In genomic region chr1:206575165-206575893, GRCh38 we compare ENCODE assay signal across 8 cellular contexts. TPM values are rescaled to one million over a fixed set of nuclear protein-coding genes. Genes with fewer than 3 reads are reported as not detected.
A peak's percentile ranks its signal among the peaks of the same experiment; 100 is the strongest.
DNase-seq lines count a peak whose midpoint lies in the region; ATAC-seq, FAIRE-seq and TF ChIP-seq lines count a peak whose summit lies in the region.

No MANE protein-coding gene starts in this region.

- POLR2A ChIA-PET in GM10248 (lab: Yijun Ruan, JAX) = interaction anchor here (0.6 to 0.7 kb wide), 3 partner anchors 19 to 218 kb away, joined by 3 read pairs; no protein-coding TSS in a partner anchor

- H3K9me3 ChIP-seq in adrenal gland (replicated peaks in 1 of 3) (no peaks in the 10 kb centered on the region), upper lobe of right lung (no peaks in the 10 kb centered on the region)

- H3K27me3 ChIP-seq in adrenal gland (no peaks in the 10 kb centered on the region), upper lobe of right lung (no peaks in the 10 kb centered on the region)

- peak; percentile 63 for DNase-seq in GM12865 (ENCODE audit: low read depth)
- peak; percentile 94 for DNase-seq in NB4 (ENCODE audit: low read depth)
- DNase-seq in adrenal gland = peak; percentile 44 to 77 (median 66)
- DNase-seq in inferior parietal cortex (ENCODE audit: extremely low spot score) = peak; percentile 70
- DNase-seq in upper lobe of right lung = no peak
- no peak for DNase-seq in H54 (ENCODE audit: insufficient read length, low spot score)
- no peak for DNase-seq in stimulated activated CD4-positive, alpha-beta T cell treated with anti-CD3 and anti-CD28 coated beads, Interleukin-4, amount 100 ng/mL, for 1 hour
- DNase-seq in GM10248 (ENCODE audit: extremely low spot score) = no peak

- H3K4me3 ChIP-seq in GM12865 (ENCODE audit: low read depth, low read length) (no peak overlapping the region; the same call in 1 of the 2 replicates), NB4 (ENCODE audit: low read depth, low read length) (peak overlapping the region; percentile 25), adrenal gland (no peak overlapping the region), upper lobe of right lung (no peak overlapping the region)

- TF ChIP-seq POLR2A in NB4 (IDR thresholded peaks at IDR 0.05; ENCODE audit: extremely low read depth, insufficient read length) (no peak), adrenal gland (IDR thresholded peaks at IDR 0.05) (no peak), H54 (IDR thresholded peaks at IDR 0.05; ENCODE audit: low read depth, low read length) (no peak)

- TF ChIP-seq CTCF in GM12865 (IDR thresholded peaks at IDR 0.05; ENCODE audit: insufficient read depth, low read depth, low read length, missing control alignments) = no peak
- no peak for TF ChIP-seq CTCF in NB4 (IDR thresholded peaks at IDR 0.05; ENCODE audit: low read depth, low read length)
- no peak for TF ChIP-seq CTCF in adrenal gland (IDR thresholded peaks at IDR 0.05)
- TF ChIP-seq CTCF in upper lobe of right lung (IDR thresholded peaks at IDR 0.05) = no peak
- no peak for TF ChIP-seq CTCF in GM10248 (IDR thresholded peaks at IDR 0.05; ENCODE audit: control extremely low read depth, extremely low read depth, low read depth, missing control alignments)

- CTCF ChIA-PET in GM10248 (lab: Yijun Ruan, JAX) = interaction anchor here (1.0 to 15.2 kb wide), 9 partner anchors 9 to 96 kb away, joined by 3 to 191 read pairs (median 9); partner anchors contain the start of gene RASSF5

- H3K36me3 ChIP-seq in adrenal gland (replicated peaks in 1 of 2) (no peaks in the 10 kb centered on the region), upper lobe of right lung (peaks cover 5% of the 10 kb centered on the region)

- H3K4me1 ChIP-seq in adrenal gland (replicated peaks in 1 of 2) (peaks cover 17 to 60% of the 10 kb centered on the region in 2 donors), upper lobe of right lung (peaks cover 69% of the 10 kb centered on the region)

- no peak for FAIRE-seq in H54 (lab: Jason Lieb, UNC)

- intact Hi-C loops in adrenal gland (cut with DNase I) = no loop called here
- intact Hi-C loops in upper lobe of right lung (cut with DNase I) = no loop called here

- 51 to 60% (median 52%) methylated on average over 9 to 11 of the region's 11 CpGs for WGBS in adrenal gland, 4 donors

- H3K27ac ChIP-seq in adrenal gland = peak overlapping the region in 4 of 5 donors; percentile 28 to 91 (median 64)
- H3K27ac ChIP-seq in upper lobe of right lung = peak overlapping the region; percentile 76

- peak; percentile 73 for ATAC-seq in upper lobe of right lung

RNA-seq across cellular contexts. Expression of gene EIF2D, which starts 36.9 kb away (rescaled TPM):
- total RNA-seq in adrenal gland (10 to 100 TPM; 31.6 to 73.1 (median 52.2) TPM), upper lobe of right lung (49.8 TPM)
- 10 to 100 TPM; 39.5 to 95.4 (median 78.6) TPM for polyA plus RNA-seq in adrenal gland

Comparison
In these comparisons a context has a peak if more than half of its experiments do, and no peak if none do; other contexts are left out.
1. DNase-seq: peak in GM12865 (single experiment), NB4 (single experiment), adrenal gland (7 of 7) and inferior parietal cortex (single experiment); none in upper lobe of right lung (single experiment), H54 (single experiment), stimulated activated CD4-positive, alpha-beta T cell treated with anti-CD3 and anti-CD28 coated beads, Interleukin-4, amount 100 ng/mL, for 1 hour (single experiment) and GM10248 (single experiment).